Comparison of ENCODE assay signal across 18 cellular contexts in the genomic region with DNA sequence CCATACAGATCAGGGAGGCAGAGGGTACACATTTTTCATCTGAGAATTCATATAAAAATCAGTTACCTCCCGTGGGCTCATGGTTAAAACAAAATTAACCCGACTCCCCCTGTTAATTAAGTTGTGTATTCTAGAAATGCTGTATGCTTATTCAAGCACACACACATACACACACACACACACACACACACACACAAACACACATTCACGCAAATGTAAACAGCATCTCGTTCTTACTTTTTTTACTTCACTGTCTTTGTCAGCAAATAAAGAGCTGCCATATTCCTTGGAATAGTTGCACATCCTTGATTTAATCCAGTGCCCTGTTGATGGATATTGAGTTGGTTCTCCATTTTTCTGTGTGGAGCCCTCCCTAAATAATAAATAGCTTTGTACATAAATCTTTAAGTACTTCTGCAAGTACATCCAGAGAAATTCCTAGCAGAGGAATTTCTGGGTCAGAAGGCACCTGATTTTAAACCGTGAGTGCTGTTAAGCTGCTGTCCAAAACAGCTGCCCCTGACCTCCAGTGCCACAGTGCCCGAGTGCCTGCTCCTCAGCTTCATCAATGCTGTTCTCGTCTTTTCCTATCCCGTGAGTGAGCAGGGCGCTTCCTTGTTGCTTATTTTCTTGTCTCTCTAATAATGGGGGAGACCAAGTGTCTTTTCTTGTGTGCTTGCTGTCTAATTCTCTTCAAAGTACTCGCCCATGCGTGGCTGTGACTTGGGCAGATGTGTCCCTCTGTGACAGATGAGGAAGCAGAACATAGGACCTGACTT.
"Had no signal": no experiment of that assay in that cellular context is flagged by ENCODE, and none has a peak within 500 bp of the region (broad histone marks: within the 10 kb centered on the region; RNA-seq: fewer than 3 reads in every experiment).

No MANE protein-coding gene starts in this region.

- H3K4me3 ChIP-seq: uterus had no signal

- H3K4me1 ChIP-seq: uterus had no signal

- H3K27me3 ChIP-seq: uterus had no signal

- ATAC-seq: activated T-cell treated with anti-CD3 and anti-CD28 coated beads, Interleukin-2, amount 50 U/mL, for 72 hours; natural killer cell; sciatic nerve; stimulated activated naive B cell treated with anti-CD40 and anti-IgM and Interleukin-4, amounts not matched to agents 10 μg/mL and 1 μg/mL and 100 μg/mL, for 72 hours had no signal

- H3K27me3 Mint-ChIP-seq: activated CD4-positive, alpha-beta memory T cell treated with anti-CD3 and anti-CD28 coated beads for 36 hours; activated naive CD8-positive, alpha-beta T cell treated with anti-CD3 and anti-CD28 coated beads, Interleukin-2, amount 10 ng/mL, durations not matched to agents 7 days and 5 days; stimulated activated naive B cell treated with anti-CD40 and anti-IgM and Interleukin-4, amounts not matched to agents 10 μg/mL and 1 μg/mL and 100 μg/mL, for 72 hours had no signal

- H3K36me3 ChIP-seq: uterus had no signal

- H3K9me3 Mint-ChIP-seq: activated CD4-positive, alpha-beta memory T cell treated with anti-CD3 and anti-CD28 coated beads for 36 hours; activated naive CD4-positive, alpha-beta T cell treated with anti-CD3 and anti-CD28 coated beads for 36 hours; activated naive CD8-positive, alpha-beta T cell treated with anti-CD3 and anti-CD28 coated beads, Interleukin-2, amount 10 ng/mL, durations not matched to agents 7 days and 5 days; activated T-cell treated with anti-CD3 and anti-CD28 coated beads, Interleukin-2, amount 50 U/mL, for 72 hours; natural killer cell; stimulated activated naive B cell treated with anti-CD40 and anti-IgM and Interleukin-4, amounts not matched to agents 10 μg/mL and 1 μg/mL and 100 μg/mL, for 72 hours had no signal

- H3K4me3 Mint-ChIP-seq: activated CD4-positive, alpha-beta memory T cell treated with anti-CD3 and anti-CD28 coated beads for 36 hours; activated naive CD4-positive, alpha-beta T cell treated with anti-CD3 and anti-CD28 coated beads for 36 hours; activated naive CD8-positive, alpha-beta T cell treated with anti-CD3 and anti-CD28 coated beads, Interleukin-2, amount 10 ng/mL, durations not matched to agents 7 days and 5 days; activated T-cell treated with anti-CD3 and anti-CD28 coated beads, Interleukin-2, amount 50 U/mL, for 72 hours; natural killer cell; stimulated activated naive B cell treated with anti-CD40 and anti-IgM and Interleukin-4, amounts not matched to agents 10 μg/mL and 1 μg/mL and 100 μg/mL, for 72 hours had no signal

- H3K27ac Mint-ChIP-seq: activated CD4-positive, alpha-beta memory T cell treated with anti-CD3 and anti-CD28 coated beads for 36 hours; activated naive CD4-positive, alpha-beta T cell treated with anti-CD3 and anti-CD28 coated beads for 36 hours; activated naive CD8-positive, alpha-beta T cell treated with anti-CD3 and anti-CD28 coated beads, Interleukin-2, amount 10 ng/mL, durations not matched to agents 7 days and 5 days; activated T-cell treated with anti-CD3 and anti-CD28 coated beads, Interleukin-2, amount 50 U/mL, for 72 hours had no signal

- H3K9me3 ChIP-seq: uterus had no signal

- H3K27ac ChIP-seq: uterus had no signal

- DNase-seq: activated CD4-positive, alpha-beta memory T cell treated with anti-CD3 and anti-CD28 coated beads for 36 hours; activated CD4-positive, alpha-beta T cell treated with anti-CD3 and anti-CD28 coated beads for 48 hours; activated effector memory CD4-positive, alpha-beta T cell treated with Interleukin-2 at 50 U/mL for 16 hours; activated naive CD4-positive, alpha-beta T cell treated with anti-CD3 and anti-CD28 coated beads for 36 hours; activated naive CD8-positive, alpha-beta T cell treated with anti-CD3 and anti-CD28 coated beads, Interleukin-2, amount 10 ng/mL, durations not matched to agents 7 days and 5 days; activated T-cell treated with anti-CD3 and anti-CD28 coated beads, Interleukin-2, amount 50 U/mL, for 72 hours; amniotic stem cell; erythroblast; foreskin fibroblast; kidney; natural killer cell; occipital lobe; small intestine; stimulated activated CD4-positive, alpha-beta T cell treated with anti-CD3 and anti-CD28 coated beads, Interleukin-2, amount 100 ng/mL, for 24 hours; stimulated activated naive B cell treated with anti-CD40 and anti-IgM and Interleukin-4, amounts not matched to agents 10 μg/mL and 1 μg/mL and 100 μg/mL, for 72 hours; trophoblast cell; uterus had no signal
